1 cellular context compared by ENCODE assay signal in genomic region chrX:45621356-45622041, GRCh38.
TF ChIP-seq lines count a peak whose summit lies in the region.

No MANE protein-coding gene starts in this region.

TF ChIP-seq in WTC11, 78 proteins besides CTCF, POLR2A, EP300 and RAD21 (continued from another document):
- TF ChIP-seq KAT7 (CRISPR knock-in tag; IDR thresholded peaks at IDR 0.05; ENCODE audit: borderline replicate concordance) = no peak
- TF ChIP-seq ZNF671 (CRISPR knock-in tag; IDR thresholded peaks at IDR 0.05) = no peak
- TF ChIP-seq CREM (CRISPR knock-in tag; IDR thresholded peaks at IDR 0.05) = no peak
- no peak for TF ChIP-seq GRHL2 (CRISPR knock-in tag; IDR thresholded peaks at IDR 0.05; ENCODE audit: insufficient replicate concordance, severe bottlenecking)
- no peak for TF ChIP-seq IRF1 (CRISPR knock-in tag; IDR thresholded peaks at IDR 0.05)
TF ChIP-seq in WTC11: peak in this region for 0.
